In the genomic region with DNA sequence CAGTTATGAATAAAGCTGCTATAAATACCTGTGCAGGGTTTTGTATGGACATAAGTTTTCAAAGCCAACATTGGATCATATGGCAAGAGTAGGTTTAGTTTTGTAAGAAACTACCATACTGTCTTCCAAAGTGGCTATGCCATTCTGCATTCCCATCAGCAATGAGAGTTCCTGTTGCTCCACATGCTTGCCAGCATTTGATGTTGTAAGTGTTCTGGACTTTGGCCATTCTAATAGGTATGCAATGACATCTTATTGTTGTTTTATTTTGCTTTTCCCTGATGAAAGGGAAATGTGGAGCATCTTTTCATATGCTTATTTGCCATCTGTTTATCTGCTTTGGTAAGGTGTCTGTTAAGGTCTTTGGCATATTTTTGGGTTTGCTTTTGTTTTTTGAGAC, we compare ENCODE assay signal across 31 cellular contexts.
"Had no signal": no experiment of that assay in that cellular context is flagged by ENCODE, and none has a peak within 500 bp of the region (broad histone marks: within the 10 kb centered on the region; RNA-seq: fewer than 3 reads in every experiment).

No MANE protein-coding gene starts in this region.

- FAIRE-seq: bronchial epithelial cell, TTC549 had no signal

- H3K9me3 ChIP-seq: ascending aorta had no signal

- ATAC-seq: activated CD4-positive, alpha-beta T cell treated with anti-CD3 and anti-CD28 coated beads for 36 hours; activated CD8-positive, alpha-beta memory T cell treated with anti-CD3 and anti-CD28 coated beads, Interleukin-2, amount 10 ng/mL, durations not matched to agents 7 days and 5 days; activated CD8-positive, alpha-beta T cell treated with anti-CD3 and anti-CD28 coated beads, Interleukin-2, amount 10 ng/mL, durations not matched to agents 7 days and 5 days; activated naive CD8-positive, alpha-beta T cell treated with anti-CD3 and anti-CD28 coated beads, Interleukin-2, amount 50 U/mL, for 24 hours had no signal

- DNase-seq: activated B cell treated with CpG ODN at 0.5 μM for 24 hours; activated CD4-positive, alpha-beta memory T cell treated with anti-CD3 and anti-CD28 coated beads, Interleukin-2, amount 10 ng/mL, durations not matched to agents 7 days and 5 days; activated CD4-positive, alpha-beta T cell treated with anti-CD3 and anti-CD28 coated beads for 1 hour; activated CD4-positive, alpha-beta T cell treated with anti-CD3 and anti-CD28 coated beads for 36 hours; activated CD4-positive, alpha-beta T cell treated with anti-CD3 and anti-CD28 coated beads for 48 hours; activated CD4-positive, alpha-beta T cell treated with anti-CD3 and anti-CD28 coated beads, Interleukin-2, amount 10 ng/mL, durations not matched to agents 7 days and 5 days; activated CD4-positive, alpha-beta T cell treated with anti-CD3 and anti-CD28 coated beads, Interleukin-2, amount 50 U/mL, for 48 hours; activated CD8-positive, alpha-beta memory T cell treated with anti-CD3 and anti-CD28 coated beads for 24 hours; activated CD8-positive, alpha-beta memory T cell treated with anti-CD3 and anti-CD28 coated beads, Interleukin-2, amount 10 ng/mL, durations not matched to agents 7 days and 5 days; activated CD8-positive, alpha-beta memory T cell treated with anti-CD3 and anti-CD28 coated beads, Interleukin-2, amount 50 U/mL, for 48 hours; activated CD8-positive, alpha-beta T cell treated with anti-CD3 and anti-CD28 coated beads, Interleukin-2, amount 10 ng/mL, durations not matched to agents 7 days and 5 days; activated effector memory CD4-positive, alpha-beta T cell treated with Interleukin-2 at 50 U/mL for 16 hours; activated gamma-delta T cell; activated naive CD4-positive, alpha-beta T cell treated with anti-CD3 and anti-CD28 coated beads, Interleukin-2, amount 10 ng/mL, durations not matched to agents 7 days and 5 days; activated naive CD4-positive, alpha-beta T cell treated with Interleukin-2 at 50 U/mL for 16 hours; activated naive CD8-positive, alpha-beta T cell treated with anti-CD3 and anti-CD28 coated beads, Interleukin-2, amount 10 ng/mL, durations not matched to agents 7 days and 5 days; activated naive CD8-positive, alpha-beta T cell treated with anti-CD3 and anti-CD28 coated beads, Interleukin-2, amount 50 U/mL, for 24 hours; activated T-cell treated with anti-CD3 and anti-CD28 coated beads, Interleukin-2, amount 50 U/mL, for 24 hours; activated T-cell treated with anti-CD3 and anti-CD28 coated beads, Interleukin-2, amount 50 U/mL, for 48 hours; amygdala; anterior cingulate cortex; caudate nucleus; cerebellar nuclear complex; T-helper 1 cell; T-helper 2 cell; T-helper 9 cell had no signal

- H3K4me3 ChIP-seq: ascending aorta, cardiac muscle cell had no signal

- H3K27me3 ChIP-seq: ascending aorta, cardiac muscle cell had no signal

- H3K4me1 ChIP-seq: ascending aorta had no signal

- H3K36me3 ChIP-seq: ascending aorta, cardiac muscle cell had no signal

- H3K27ac ChIP-seq: ascending aorta, cardiac muscle cell, VCaP had no signal
